24 cellular contexts compared by ENCODE assay signal in genomic region chr10:103734731-103735130, GRCh38.
"Had no signal": no experiment of that assay in that cellular context is flagged by ENCODE, and none has a peak within 500 bp of the region (broad histone marks: within the 10 kb centered on the region; RNA-seq: fewer than 3 reads in every experiment).

No MANE protein-coding gene starts in this region.

- H3K27ac ChIP-seq: coronary artery, gastroesophageal sphincter, heart left ventricle, neutrophil, parathyroid adenoma, thyroid gland had no signal

- H3K9me3 Mint-ChIP-seq: activated T-cell treated with anti-CD3 and anti-CD28 coated beads, Interleukin-2, amount 50 U/mL, for 24 hours; activated T-helper 17 cell treated with anti-CD3 and anti-CD28 coated beads, Interleukin-2, amount 50 U/mL, for 72 hours; natural killer cell treated with Interleukin-12 subunit alpha and Interleukin-12 subunit beta and Interleukin-15 and Interleukin-18, amount 100 ng/mL, for 72 hours; stimulated activated naive CD8-positive, alpha-beta T cell treated with anti-CD3 and anti-CD28 coated beads, Interleukin-15, Interleukin-2, amounts not matched to agents 100 ng/mL and 50 ng/mL, for 24 hours; T-cell had no signal

- H3K27me3 ChIP-seq: breast epithelium, gastroesophageal sphincter, heart left ventricle, neutrophil, thyroid gland had no signal

- H3K9me3 ChIP-seq: breast epithelium, gastroesophageal sphincter, heart left ventricle, neutrophil, thyroid gland had no signal

- H3K27me3 Mint-ChIP-seq: activated naive CD8-positive, alpha-beta T cell; activated T-cell treated with anti-CD3 and anti-CD28 coated beads, Interleukin-2, amount 50 U/mL, for 24 hours; activated T-helper 17 cell treated with anti-CD3 and anti-CD28 coated beads, Interleukin-2, amount 50 U/mL, for 72 hours; stimulated activated naive CD8-positive, alpha-beta T cell treated with anti-CD3 and anti-CD28 coated beads, Interleukin-15, Interleukin-2, amounts not matched to agents 100 ng/mL and 50 ng/mL, for 24 hours had no signal

- H3K36me3 ChIP-seq: breast epithelium, neutrophil, thyroid gland had no signal

- H3K36me3 Mint-ChIP-seq: activated naive CD8-positive, alpha-beta T cell; natural killer cell treated with Interleukin-12 subunit alpha and Interleukin-12 subunit beta and Interleukin-15 and Interleukin-18, amount 100 ng/mL, for 72 hours had no signal

- DNase-seq: activated CD4-positive, alpha-beta T cell treated with anti-CD3 and anti-CD28 coated beads for 1 hour; activated CD8-positive, alpha-beta memory T cell treated with anti-CD3 and anti-CD28 coated beads, Interleukin-2, amount 50 U/mL, for 4 hours; activated T-cell treated with anti-CD3 and anti-CD28 coated beads, Interleukin-2, amount 50 U/mL, for 24 hours; amniotic stem cell; erythroblast; heart left ventricle; left ventricle myocardium superior; mammary epithelial cell; midbrain; stimulated activated CD4-positive, alpha-beta T cell treated with anti-CD3 and anti-CD28 coated beads, Interleukin-12 subunit alpha, Interleukin-12 subunit beta, amount 100 ng/mL, for 4 hours; stimulated activated CD4-positive, alpha-beta T cell treated with anti-CD3 and anti-CD28 coated beads, Interleukin-4, amount 100 ng/mL, for 4 hours; substantia nigra; T-cell; thyroid gland had no signal

- ATAC-seq: activated T-helper 17 cell treated with anti-CD3 and anti-CD28 coated beads, Interleukin-2, amount 50 U/mL, for 72 hours; gastroesophageal sphincter; heart left ventricle; left ventricle myocardium superior; natural killer cell treated with Interleukin-12 subunit alpha and Interleukin-12 subunit beta and Interleukin-15 and Interleukin-18, amount 100 ng/mL, for 72 hours; right cardiac atrium; T-cell had no signal

- H3K4me3 Mint-ChIP-seq: activated naive CD8-positive, alpha-beta T cell; activated T-cell treated with anti-CD3 and anti-CD28 coated beads, Interleukin-2, amount 50 U/mL, for 24 hours; activated T-helper 17 cell treated with anti-CD3 and anti-CD28 coated beads, Interleukin-2, amount 50 U/mL, for 72 hours; natural killer cell treated with Interleukin-12 subunit alpha and Interleukin-12 subunit beta and Interleukin-15 and Interleukin-18, amount 100 ng/mL, for 72 hours; stimulated activated naive CD8-positive, alpha-beta T cell treated with anti-CD3 and anti-CD28 coated beads, Interleukin-15, Interleukin-2, amounts not matched to agents 100 ng/mL and 50 ng/mL, for 24 hours; T-cell had no signal

- H3K27ac Mint-ChIP-seq: activated naive CD8-positive, alpha-beta T cell; activated T-cell treated with anti-CD3 and anti-CD28 coated beads, Interleukin-2, amount 50 U/mL, for 24 hours; natural killer cell treated with Interleukin-12 subunit alpha and Interleukin-12 subunit beta and Interleukin-15 and Interleukin-18, amount 100 ng/mL, for 72 hours; stimulated activated naive CD8-positive, alpha-beta T cell treated with anti-CD3 and anti-CD28 coated beads, Interleukin-15, Interleukin-2, amounts not matched to agents 100 ng/mL and 50 ng/mL, for 24 hours; T-cell had no signal

- H3K4me3 ChIP-seq: breast epithelium, coronary artery, gastroesophageal sphincter, heart left ventricle, thyroid gland had no signal
